In the genomic region with DNA sequence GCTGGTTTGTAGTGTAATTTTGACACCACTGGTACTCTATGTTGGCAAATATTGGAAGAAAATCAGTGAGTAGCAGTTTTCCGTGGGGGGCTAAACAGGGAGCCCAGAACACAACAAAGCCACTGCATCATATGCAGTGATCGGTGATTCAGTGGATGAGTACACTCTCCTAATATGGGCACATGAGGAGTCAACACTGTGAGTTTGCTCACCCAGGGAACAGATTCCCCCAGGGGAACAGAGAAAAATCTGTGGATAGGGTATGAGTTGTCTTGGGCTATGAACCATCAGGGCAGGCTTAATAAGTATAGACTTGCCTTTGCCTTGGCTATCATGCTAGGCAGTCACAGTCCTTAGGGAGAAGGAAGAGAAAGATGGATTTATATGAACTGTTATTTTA, we compare ENCODE assay signal across 16 cellular contexts.
DNase-seq lines count a peak whose midpoint lies in the region; ATAC-seq, FAIRE-seq and TF ChIP-seq lines count a peak whose summit lies in the region.
"Had no signal": no experiment of that assay in that cellular context is flagged by ENCODE, and none has a peak within 500 bp of the region (broad histone marks: within the 10 kb centered on the region; RNA-seq: fewer than 3 reads in every experiment).

No MANE protein-coding gene starts in this region.

- no peaks in the 10 kb centered on the region for H3K9me3 Mint-ChIP-seq in MCF 10A (ENCODE audit: unreplicated experiment)
- H3K9me3 Mint-ChIP-seq in WTC11, result no peaks in the 10 kb centered on the region

- DNase-seq in MCF 10A (ENCODE audit: unreplicated experiment) (peak; percentile 21), breast epithelium (ENCODE audit: low spot score in 2 of 2) (no peak), WTC11 (ENCODE audit: low spot score) (no peak), fibroblast of the conjunctiva (ENCODE audit: low read depth) (peak; percentile 53), urothelium cell line (ENCODE audit: low spot score) (peak; percentile 26), substantia nigra (lab: John Stamatoyannopoulos, UW) (no peak), cerebellar cortex (ENCODE audit: low spot score) (no peak), NCI-H2029 treated with DMSO at 0.1 percent for 48 hours (lab: John Stamatoyannopoulos, UW) (no peak)
- DNase-seq: activated naive CD4-positive, alpha-beta T cell treated with Interleukin-2 at 50 U/mL for 16 hours; GF-D8; immature natural killer cell; ovary; SK-N-SH; WERI-Rb-1 had no signal

- intact Hi-C loops in MCF 10A (cut with micrococcal nuclease), result no loop called here
- intact Hi-C loops in breast epithelium (cut with DNase I; ENCODE audit: low total_unique reads), result no loop called here

- H3K27me3 Mint-ChIP-seq in MCF 10A (ENCODE audit: insufficient read depth, unreplicated experiment) (peaks cover 62% of the 10 kb centered on the region), WTC11 (ENCODE audit: low read depth) (no peaks in the 10 kb centered on the region; the same call in 1 of the 2 replicates)
- H3K27me3 Mint-ChIP-seq: central memory CD8-positive, alpha-beta T cell had no signal

- no peaks in the 10 kb centered on the region for H3K27me3 ChIP-seq in breast epithelium
- H3K27me3 ChIP-seq: ovary had no signal

- H3K27ac ChIP-seq in breast epithelium (no peak overlapping the region), substantia nigra (ENCODE audit: low read depth, low read length, poor library complexity, severe bottlenecking) (no peak overlapping the region)
- H3K27ac ChIP-seq: ovary, WERI-Rb-1 had no signal

- POLR2A ChIA-PET in MCF 10A (lab: Yijun Ruan, JAX), result no interaction called here
- POLR2A ChIA-PET in WTC11 (lab: Charles Lee), result no interaction called here

- TF ChIP-seq CTCF in MCF 10A (IDR thresholded peaks at IDR 0.05; ENCODE audit: unreplicated experiment) (no peak), breast epithelium (IDR thresholded peaks at IDR 0.05) (no peak), WTC11 (IDR thresholded peaks at IDR 0.05) (no peak)

- peaks cover 7% of the 10 kb centered on the region for H3K4me1 Mint-ChIP-seq in MCF 10A (ENCODE audit: insufficient read depth, unreplicated experiment)
- H3K4me1 Mint-ChIP-seq in WTC11, result no peaks in the 10 kb centered on the region
- H3K4me1 Mint-ChIP-seq: central memory CD8-positive, alpha-beta T cell; immature natural killer cell had no signal

- H3K9me3 ChIP-seq in breast epithelium, result no peaks in the 10 kb centered on the region
- H3K9me3 ChIP-seq: ovary, SK-N-SH had no signal

- H3K27ac Mint-ChIP-seq in MCF 10A (ENCODE audit: low read depth, unreplicated experiment) (no peak overlapping the region), WTC11 (no peak overlapping the region)
- H3K27ac Mint-ChIP-seq: immature natural killer cell had no signal

- TF ChIP-seq POLR2A in breast epithelium (IDR thresholded peaks at IDR 0.05), result no peak

- H3K4me3 Mint-ChIP-seq in MCF 10A (ENCODE audit: unreplicated experiment), result no peak overlapping the region
- H3K4me3 Mint-ChIP-seq in WTC11, result no peak overlapping the region
- H3K4me3 Mint-ChIP-seq: central memory CD8-positive, alpha-beta T cell; immature natural killer cell had no signal

- H3K36me3 ChIP-seq in breast epithelium, result no peaks in the 10 kb centered on the region
- H3K36me3 ChIP-seq: ovary, WERI-Rb-1 had no signal

- peak; percentile 38; the same call in 1 of the 2 replicates for ATAC-seq in WTC11

- H3K4me3 ChIP-seq in breast epithelium, result no peak overlapping the region
- H3K4me3 ChIP-seq: ovary had no signal

- H3K4me1 ChIP-seq in breast epithelium, result no peaks in the 10 kb centered on the region

- CTCF ChIA-PET in MCF 10A (lab: Yijun Ruan, JAX) (no interaction called here), WTC11 (lab: Charles Lee) (no interaction called here)

- H3K36me3 Mint-ChIP-seq in MCF 10A (ENCODE audit: insufficient read depth, unreplicated experiment) (no peaks in the 10 kb centered on the region), WTC11 (no peaks in the 10 kb centered on the region)
- H3K36me3 Mint-ChIP-seq: immature natural killer cell had no signal

- BruUV-seq in MCF 10A (replicated peaks; lab: Mats Ljungman, UMichigan), result no TSS peak

- FAIRE-seq in urothelium cell line (lab: Jason Lieb, UNC), result peak; percentile 61
- FAIRE-seq: A204.1 had no signal

TF ChIP-seq in WTC11, 78 proteins besides CTCF, POLR2A, EP300 and RAD21 (continues in another document):
- TF ChIP-seq CREB1 (CRISPR knock-in tag; IDR thresholded peaks at IDR 0.05) (no peak), ATF2 (CRISPR knock-in tag; IDR thresholded peaks at IDR 0.05; ENCODE audit: borderline replicate concordance, low read depth) (no peak)
- TF ChIP-seq, protein P1, sequence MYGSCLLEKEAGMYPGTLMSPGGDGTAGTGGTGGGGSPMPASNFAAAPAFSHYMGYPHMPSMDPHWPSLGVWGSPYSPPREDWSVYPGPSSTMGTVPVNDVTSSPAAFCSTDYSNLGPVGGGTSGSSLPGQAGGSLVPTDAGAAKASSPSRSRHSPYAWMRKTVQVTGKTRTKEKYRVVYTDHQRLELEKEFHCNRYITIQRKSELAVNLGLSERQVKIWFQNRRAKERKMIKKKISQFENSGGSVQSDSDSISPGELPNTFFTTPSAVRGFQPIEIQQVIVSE (CRISPR knock-in tag; IDR thresholded peaks at IDR 0.05; ENCODE audit: borderline replicate concordance), result no peak
- TF ChIP-seq, protein P2, sequence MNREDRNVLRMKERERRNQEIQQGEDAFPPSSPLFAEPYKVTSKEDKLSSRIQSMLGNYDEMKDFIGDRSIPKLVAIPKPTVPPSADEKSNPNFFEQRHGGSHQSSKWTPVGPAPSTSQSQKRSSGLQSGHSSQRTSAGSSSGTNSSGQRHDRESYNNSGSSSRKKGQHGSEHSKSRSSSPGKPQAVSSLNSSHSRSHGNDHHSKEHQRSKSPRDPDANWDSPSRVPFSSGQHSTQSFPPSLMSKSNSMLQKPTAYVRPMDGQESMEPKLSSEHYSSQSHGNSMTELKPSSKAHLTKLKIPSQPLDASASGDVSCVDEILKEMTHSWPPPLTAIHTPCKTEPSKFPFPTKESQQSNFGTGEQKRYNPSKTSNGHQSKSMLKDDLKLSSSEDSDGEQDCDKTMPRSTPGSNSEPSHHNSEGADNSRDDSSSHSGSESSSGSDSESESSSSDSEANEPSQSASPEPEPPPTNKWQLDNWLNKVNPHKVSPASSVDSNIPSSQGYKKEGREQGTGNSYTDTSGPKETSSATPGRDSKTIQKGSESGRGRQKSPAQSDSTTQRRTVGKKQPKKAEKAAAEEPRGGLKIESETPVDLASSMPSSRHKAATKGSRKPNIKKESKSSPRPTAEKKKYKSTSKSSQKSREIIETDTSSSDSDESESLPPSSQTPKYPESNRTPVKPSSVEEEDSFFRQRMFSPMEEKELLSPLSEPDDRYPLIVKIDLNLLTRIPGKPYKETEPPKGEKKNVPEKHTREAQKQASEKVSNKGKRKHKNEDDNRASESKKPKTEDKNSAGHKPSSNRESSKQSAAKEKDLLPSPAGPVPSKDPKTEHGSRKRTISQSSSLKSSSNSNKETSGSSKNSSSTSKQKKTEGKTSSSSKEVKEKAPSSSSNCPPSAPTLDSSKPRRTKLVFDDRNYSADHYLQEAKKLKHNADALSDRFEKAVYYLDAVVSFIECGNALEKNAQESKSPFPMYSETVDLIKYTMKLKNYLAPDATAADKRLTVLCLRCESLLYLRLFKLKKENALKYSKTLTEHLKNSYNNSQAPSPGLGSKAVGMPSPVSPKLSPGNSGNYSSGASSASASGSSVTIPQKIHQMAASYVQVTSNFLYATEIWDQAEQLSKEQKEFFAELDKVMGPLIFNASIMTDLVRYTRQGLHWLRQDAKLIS (CRISPR knock-in tag; IDR thresholded peaks at IDR 0.05; ENCODE audit: borderline replicate concordance), result no peak
- TF ChIP-seq, protein P3, sequence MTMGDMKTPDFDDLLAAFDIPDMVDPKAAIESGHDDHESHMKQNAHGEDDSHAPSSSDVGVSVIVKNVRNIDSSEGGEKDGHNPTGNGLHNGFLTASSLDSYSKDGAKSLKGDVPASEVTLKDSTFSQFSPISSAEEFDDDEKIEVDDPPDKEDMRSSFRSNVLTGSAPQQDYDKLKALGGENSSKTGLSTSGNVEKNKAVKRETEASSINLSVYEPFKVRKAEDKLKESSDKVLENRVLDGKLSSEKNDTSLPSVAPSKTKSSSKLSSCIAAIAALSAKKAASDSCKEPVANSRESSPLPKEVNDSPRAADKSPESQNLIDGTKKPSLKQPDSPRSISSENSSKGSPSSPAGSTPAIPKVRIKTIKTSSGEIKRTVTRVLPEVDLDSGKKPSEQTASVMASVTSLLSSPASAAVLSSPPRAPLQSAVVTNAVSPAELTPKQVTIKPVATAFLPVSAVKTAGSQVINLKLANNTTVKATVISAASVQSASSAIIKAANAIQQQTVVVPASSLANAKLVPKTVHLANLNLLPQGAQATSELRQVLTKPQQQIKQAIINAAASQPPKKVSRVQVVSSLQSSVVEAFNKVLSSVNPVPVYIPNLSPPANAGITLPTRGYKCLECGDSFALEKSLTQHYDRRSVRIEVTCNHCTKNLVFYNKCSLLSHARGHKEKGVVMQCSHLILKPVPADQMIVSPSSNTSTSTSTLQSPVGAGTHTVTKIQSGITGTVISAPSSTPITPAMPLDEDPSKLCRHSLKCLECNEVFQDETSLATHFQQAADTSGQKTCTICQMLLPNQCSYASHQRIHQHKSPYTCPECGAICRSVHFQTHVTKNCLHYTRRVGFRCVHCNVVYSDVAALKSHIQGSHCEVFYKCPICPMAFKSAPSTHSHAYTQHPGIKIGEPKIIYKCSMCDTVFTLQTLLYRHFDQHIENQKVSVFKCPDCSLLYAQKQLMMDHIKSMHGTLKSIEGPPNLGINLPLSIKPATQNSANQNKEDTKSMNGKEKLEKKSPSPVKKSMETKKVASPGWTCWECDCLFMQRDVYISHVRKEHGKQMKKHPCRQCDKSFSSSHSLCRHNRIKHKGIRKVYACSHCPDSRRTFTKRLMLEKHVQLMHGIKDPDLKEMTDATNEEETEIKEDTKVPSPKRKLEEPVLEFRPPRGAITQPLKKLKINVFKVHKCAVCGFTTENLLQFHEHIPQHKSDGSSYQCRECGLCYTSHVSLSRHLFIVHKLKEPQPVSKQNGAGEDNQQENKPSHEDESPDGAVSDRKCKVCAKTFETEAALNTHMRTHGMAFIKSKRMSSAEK (CRISPR knock-in tag; IDR thresholded peaks at IDR 0.05; ENCODE audit: borderline replicate concordance), result no peak

Comparison
In these comparisons a context has a peak if more than half of its experiments do, and no peak if none do; other contexts are left out.
1. DNase-seq: peak in MCF 10A (single experiment), fibroblast of the conjunctiva (single experiment) and urothelium cell line (single experiment); none in breast epithelium (0 of 2), WTC11 (single experiment), substantia nigra (0 of 49), cerebellar cortex (single experiment) and NCI-H2029 treated with DMSO at 0.1 percent for 48 hours (single experiment).